8 cellular contexts compared by ENCODE assay signal in the genomic region with DNA sequence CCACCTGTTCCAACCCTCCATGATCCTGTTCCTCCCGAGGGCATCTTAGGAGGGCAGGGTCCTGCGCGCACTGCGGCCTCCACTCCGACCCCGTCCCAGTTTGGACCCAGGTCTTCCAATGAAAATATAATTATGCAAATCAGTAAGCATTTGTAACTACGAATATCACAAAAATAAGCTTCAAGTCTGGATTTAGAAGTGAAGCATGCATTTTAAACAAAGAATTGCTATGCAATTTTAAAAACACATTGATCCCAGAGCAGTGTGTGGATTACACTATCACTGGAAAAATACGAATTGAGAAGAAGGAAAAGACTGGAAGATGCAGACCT. TPM values are rescaled to one million over a fixed set of nuclear protein-coding genes. Genes with fewer than 3 reads are reported as not detected.
A peak's percentile ranks its signal among the peaks of the same experiment; 100 is the strongest.
DNase-seq lines count a peak whose midpoint lies in the region; ATAC-seq and TF ChIP-seq lines count a peak whose summit lies in the region.

No MANE protein-coding gene starts in this region.

- no peaks in the 10 kb centered on the region for H3K9me3 Mint-ChIP-seq in GM23338

- H3K36me3 Mint-ChIP-seq in GM23338 (ENCODE audit: low read depth) = peaks cover 19% of the 10 kb centered on the region

- peak overlapping the region; percentile 79 for H3K4me2 ChIP-seq in GM23338

- DNase-seq in GM23338 (ENCODE audit: low spot score) = no peak
- DNase-seq in WERI-Rb-1 = no peak
- no peak for DNase-seq in GM10248 (ENCODE audit: extremely low spot score)
- no peak for DNase-seq in HuH-7 (ENCODE audit: low spot score)

- peaks cover 27% of the 10 kb centered on the region for H3K4me1 ChIP-seq in GM23338 (ENCODE audit: insufficient read depth)
- peaks cover 0 to 62% (median 13%) of the 10 kb centered on the region in 3 donors for H3K4me1 ChIP-seq in gastroesophageal sphincter
- peaks cover 14 to 30% (median 23%) of the 10 kb centered on the region in 3 donors for H3K4me1 ChIP-seq in skeletal muscle tissue (ENCODE audit: control insufficient read depth in 3 of 3, insufficient read depth in 3 of 3, low read length in 3 of 3)

- H3K27ac ChIP-seq in GM23338 (ENCODE audit: low read depth) = no peak overlapping the region
- H3K27ac ChIP-seq in WERI-Rb-1 = peak overlapping the region; percentile 96
- H3K27ac ChIP-seq in gastroesophageal sphincter = peak overlapping the region in 3 of 4 donors; percentile 91 to 99 (median 97)
- peak overlapping the region; percentile 97 for H3K27ac ChIP-seq in skeletal muscle tissue (ENCODE audit: low read depth, low read length)

- peak overlapping the region; percentile 89 for H3K27ac Mint-ChIP-seq in GM23338

- H2AFZ ChIP-seq in GM23338 = peak overlapping the region; percentile 83

- H3K4me1 Mint-ChIP-seq in GM23338 = peaks cover 25% of the 10 kb centered on the region

- H3K27me3 Mint-ChIP-seq in GM23338 (ENCODE audit: insufficient read depth, low read depth, poor library complexity) = peaks cover 10% of the 10 kb centered on the region

- H3K27me3 ChIP-seq in GM23338 (ENCODE audit: insufficient read depth) (no peaks in the 10 kb centered on the region), WERI-Rb-1 (ENCODE audit: insufficient read depth, low read depth, severe bottlenecking) (no peaks in the 10 kb centered on the region), gastroesophageal sphincter (no peaks in the 10 kb centered on the region), skeletal muscle tissue (ENCODE audit: control insufficient read depth in 3 of 3, insufficient read depth in 3 of 3, low read length in 3 of 3) (no peaks in the 10 kb centered on the region)

- TF ChIP-seq POLR2A in gastroesophageal sphincter (IDR thresholded peaks at IDR 0.05) = no peak

- peak; percentile 12; the same call in 2 of the 3 replicates for ATAC-seq in GM23338
- ATAC-seq in gastroesophageal sphincter = no peak
- ATAC-seq in GM19395 (IDR thresholded peaks at IDR 0.05; ENCODE audit: unreplicated experiment) = no peak
- ATAC-seq in GM18870 (IDR thresholded peaks at IDR 0.05; ENCODE audit: unreplicated experiment) = no peak

- H3K4me3 ChIP-seq in GM23338 (peak overlapping the region; percentile 78), WERI-Rb-1 (ENCODE audit: low read depth, low read length) (peak overlapping the region; percentile 71), gastroesophageal sphincter (peak overlapping the region; percentile 70 to 79), skeletal muscle tissue (ENCODE audit: low read length in 3 of 3) (peak overlapping the region; percentile 99 to 100 (median 100))

- no peaks in the 10 kb centered on the region for H3K9me2 ChIP-seq in GM23338 (ENCODE audit: insufficient read depth)

- peaks cover 6% of the 10 kb centered on the region for H4K20me1 ChIP-seq in GM23338 (replicated peaks; ENCODE audit: insufficient read depth)

- WGBS in gastroesophageal sphincter (ENCODE audit: low coverage in 1 of 2), 2 donors = 0 to 1% methylated on average over 4 to 7 of the region's 8 CpGs

- TF ChIP-seq EP300 in gastroesophageal sphincter (IDR thresholded peaks at IDR 0.05) = no peak

- H3F3A ChIP-seq in GM23338 (replicated peaks; ENCODE audit: low read depth) = no peaks in the 10 kb centered on the region

- H3K9me3 ChIP-seq in WERI-Rb-1 (ENCODE audit: severe bottlenecking) = no peaks in the 10 kb centered on the region
- H3K9me3 ChIP-seq in gastroesophageal sphincter = no peaks in the 10 kb centered on the region
- no peaks in the 10 kb centered on the region for H3K9me3 ChIP-seq in skeletal muscle tissue (ENCODE audit: control insufficient read depth in 3 of 3, low read length in 3 of 3)

- H3K36me3 ChIP-seq in GM23338 (ENCODE audit: insufficient read depth) (no peaks in the 10 kb centered on the region; the same call in 1 of the 2 replicates), WERI-Rb-1 (peaks cover 15% of the 10 kb centered on the region), gastroesophageal sphincter (peaks cover 0 to 3% of the 10 kb centered on the region in 2 donors), skeletal muscle tissue (ENCODE audit: control insufficient read depth in 3 of 3, insufficient read depth in 3 of 3, low read length in 3 of 3) (peaks cover 2 to 11% (median 3%) of the 10 kb centered on the region in 3 donors)

- peak overlapping the region; percentile 91 to 97 (median 92) for H3K9ac ChIP-seq in skeletal muscle tissue (ENCODE audit: low read depth in 1 of 3, low read length in 3 of 3)

- TF ChIP-seq CTCF in GM23338 (conservative IDR thresholded peaks at IDR 0.05; ENCODE audit: low read depth in 2 of 2) (no peak), WERI-Rb-1 (IDR thresholded peaks at IDR 0.05; ENCODE audit: low read depth, low read length) (no peak), gastroesophageal sphincter (IDR thresholded peaks at IDR 0.05) (no peak), GM10248 (IDR thresholded peaks at IDR 0.05; ENCODE audit: control extremely low read depth, extremely low read depth, low read depth, missing control alignments) (no peak)

- CTCF ChIA-PET in GM10248 (lab: Yijun Ruan, JAX) = interaction anchor here (1.3 to 2.5 kb wide), 3 partner anchors 18 to 493 kb away, joined by 3 to 6 read pairs (median 6); no protein-coding TSS in a partner anchor

- peaks cover 47% of the 10 kb centered on the region for H3K79me2 ChIP-seq in GM23338 (replicated peaks; ENCODE audit: insufficient read depth)

- POLR2A ChIA-PET in GM10248 (lab: Yijun Ruan, JAX) = no interaction called here

- H3K4me3 Mint-ChIP-seq in GM23338 = peak overlapping the region; percentile 93

TF ChIP-seq in GM23338, 12 proteins besides CTCF, POLR2A, EP300 and RAD21 (continues in another document):
- TF ChIP-seq, protein P1, sequence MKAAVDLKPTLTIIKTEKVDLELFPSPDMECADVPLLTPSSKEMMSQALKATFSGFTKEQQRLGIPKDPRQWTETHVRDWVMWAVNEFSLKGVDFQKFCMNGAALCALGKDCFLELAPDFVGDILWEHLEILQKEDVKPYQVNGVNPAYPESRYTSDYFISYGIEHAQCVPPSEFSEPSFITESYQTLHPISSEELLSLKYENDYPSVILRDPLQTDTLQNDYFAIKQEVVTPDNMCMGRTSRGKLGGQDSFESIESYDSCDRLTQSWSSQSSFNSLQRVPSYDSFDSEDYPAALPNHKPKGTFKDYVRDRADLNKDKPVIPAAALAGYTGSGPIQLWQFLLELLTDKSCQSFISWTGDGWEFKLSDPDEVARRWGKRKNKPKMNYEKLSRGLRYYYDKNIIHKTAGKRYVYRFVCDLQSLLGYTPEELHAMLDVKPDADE (IDR thresholded peaks at IDR 0.05) = no peak
- TF ChIP-seq POLR2AphosphoS5 (IDR thresholded peaks at IDR 0.05; ENCODE audit: low read depth) = no peak
- TF ChIP-seq JUNB (IDR thresholded peaks at IDR 0.05; ENCODE audit: unreplicated experiment) = no peak
- no peak for TF ChIP-seq ZNF114 (CRISPR knock-in tag; IDR thresholded peaks at IDR 0.05)
- TF ChIP-seq NANOG (IDR thresholded peaks at IDR 0.05; ENCODE audit: borderline replicate concordance) = no peak

RNA-seq across cellular contexts. Expression of a gene that starts 0.7 kb away (rescaled TPM):
- 56.9 and 65.1 TPM in 2 replicates for total RNA-seq in GM23338 (2014; rRNA removed; shearing (Covaris generic))
- 43.2 and 51.9 TPM in 2 replicates for polyA plus RNA-seq in GM23338 (2016; fragmentation: Nextera tagmentation; extraction: Ambion mirVana)
- total RNA-seq in gastroesophageal sphincter (100 to 1,000 TPM; 128 to 176 (median 174) TPM), skeletal muscle tissue (96.6 TPM)

RNA-seq across cellular contexts. Expression of a gene that starts 31.3 kb away (rescaled TPM):
- total RNA-seq in GM23338 (2014; rRNA removed; shearing (Covaris generic)) = 0.23 and 1.5 TPM in 2 replicates
- 0.96 and 0.97 TPM in 2 replicates for polyA plus RNA-seq in GM23338 (2016; fragmentation: Nextera tagmentation; extraction: Ambion mirVana)
- total RNA-seq in gastroesophageal sphincter (10 to 100 TPM; 22.6 to 31.6 (median 27.7) TPM), skeletal muscle tissue (25.6 TPM)
